In genomic region chr7:129370812-129371211, GRCh38 we compare ENCODE assay signal across 14 cellular contexts.
A peak's percentile ranks its signal among the peaks of the same experiment; 100 is the strongest.
DNase-seq lines count a peak whose midpoint lies in the region; ATAC-seq and TF ChIP-seq lines count a peak whose summit lies in the region.
"Had no signal": no experiment of that assay in that cellular context is flagged by ENCODE, and none has a peak within 500 bp of the region (broad histone marks: within the 10 kb centered on the region; RNA-seq: fewer than 3 reads in every experiment).

No MANE protein-coding gene starts in this region.

- no peak overlapping the region for H3K4ac ChIP-seq in neuronal stem cell (ENCODE audit: low read length)

- peaks cover 10 to 18% of the 10 kb centered on the region in 2 donors for H3K4me1 ChIP-seq in neuronal stem cell (ENCODE audit: control insufficient read depth in 2 of 2, insufficient read depth in 1 of 2, low read depth in 1 of 2, low read length in 2 of 2)

- H3K27me3 Mint-ChIP-seq in progenitor cell of endocrine pancreas (no peaks in the 10 kb centered on the region), CD14-positive monocyte (ENCODE audit: low read depth in 3 of 3) (no peaks in the 10 kb centered on the region)
- H3K27me3 Mint-ChIP-seq in CD4-positive, alpha-beta T cell: no peaks in the 10 kb centered on the region
- H3K27me3 Mint-ChIP-seq: CD4-positive, alpha-beta memory T cell; stimulated activated naive B cell treated with anti-CD40 and anti-IgM and Interleukin-4, amounts not matched to agents 10 μg/mL and 1 μg/mL and 100 μg/mL, for 72 hours had no signal

- H3K79me1 ChIP-seq in neuronal stem cell (ENCODE audit: low read depth, low read length): no peaks in the 10 kb centered on the region

- H4K8ac ChIP-seq in neuronal stem cell (ENCODE audit: low read depth, low read length): no peak overlapping the region

- peaks cover 0 to 2% of the 10 kb centered on the region in 2 donors for H3K36me3 ChIP-seq in neuronal stem cell (replicated peaks in 1 of 2; ENCODE audit: control insufficient read depth in 2 of 2, insufficient read depth in 2 of 2, low read length in 2 of 2)
- H3K36me3 ChIP-seq: left ventricle myocardium inferior had no signal

- no peak overlapping the region for H2BK15ac ChIP-seq in neuronal stem cell (ENCODE audit: low read length)

- no peak overlapping the region for H3K9ac ChIP-seq in neuronal stem cell (ENCODE audit: low read depth, low read length, poor library complexity)

- CTCF ChIA-PET in CD4-positive, alpha-beta T cell (lab: Charles Lee): no interaction called here

- H2BK12ac ChIP-seq in neuronal stem cell (ENCODE audit: low read length): no peak overlapping the region

- no peak overlapping the region for H3K14ac ChIP-seq in neuronal stem cell (ENCODE audit: low read length)

- no peaks in the 10 kb centered on the region for H3K27me3 ChIP-seq in CD4-positive, alpha-beta T cell (ENCODE audit: control insufficient read depth, insufficient read depth, low read length)
- no peaks in the 10 kb centered on the region for H3K27me3 ChIP-seq in neuronal stem cell (ENCODE audit: control insufficient read depth in 3 of 3, insufficient read depth in 3 of 3, low read depth in 1 of 3, low read length in 3 of 3)

- H3K9me3 ChIP-seq in CD4-positive, alpha-beta T cell (ENCODE audit: control insufficient read depth, low read length): no peaks in the 10 kb centered on the region
- H3K9me3 ChIP-seq in neuronal stem cell (replicated peaks in 1 of 2; ENCODE audit: control insufficient read depth in 2 of 2, insufficient read depth in 1 of 2, low read depth in 1 of 2, low read length in 2 of 2): no peaks in the 10 kb centered on the region
- H3K9me3 ChIP-seq: left ventricle myocardium inferior had no signal

- H3K4me3 Mint-ChIP-seq in progenitor cell of endocrine pancreas (ENCODE audit: low read depth) (no peak overlapping the region), CD14-positive monocyte (no peak overlapping the region)
- H3K4me3 Mint-ChIP-seq in CD4-positive, alpha-beta T cell: no peak overlapping the region
- H3K4me3 Mint-ChIP-seq: CD4-positive, alpha-beta memory T cell; H9; stimulated activated naive B cell treated with anti-CD40 and anti-IgM and Interleukin-4, amounts not matched to agents 10 μg/mL and 1 μg/mL and 100 μg/mL, for 72 hours had no signal

- no peak overlapping the region for H2BK120ac ChIP-seq in neuronal stem cell (ENCODE audit: low read depth, low read length)

- POLR2A ChIA-PET in CD4-positive, alpha-beta T cell (lab: Charles Lee): interaction anchor here (0.9 kb wide), 1 partner anchor 146 kb away, joined by 3 read pairs; the partner anchor contains the start of gene AHCYL2

- no peak overlapping the region for H3K4me2 ChIP-seq in neuronal stem cell (ENCODE audit: insufficient read depth, low read length, poor library complexity, severe bottlenecking)

- no peak for ATAC-seq in CD4-positive, alpha-beta T cell (ENCODE audit: poor library complexity)

- H3K27ac ChIP-seq in CD4-positive, alpha-beta T cell (ENCODE audit: low read depth, low read length): no peak overlapping the region
- H3K27ac ChIP-seq in neuronal stem cell (replicated peaks; ENCODE audit: low read length): no peak overlapping the region
- H3K27ac ChIP-seq: HL-60, left ventricle myocardium inferior had no signal

- H4K91ac ChIP-seq in neuronal stem cell (ENCODE audit: low read depth, low read length, poor library complexity): no peak overlapping the region

- H2AK5ac ChIP-seq in neuronal stem cell (ENCODE audit: low read depth, low read length): no peak overlapping the region

- no peak overlapping the region for H2BK5ac ChIP-seq in neuronal stem cell (ENCODE audit: low read length)

- H3K18ac ChIP-seq in neuronal stem cell (ENCODE audit: low read length): no peak overlapping the region

- H3K36me3 Mint-ChIP-seq in progenitor cell of endocrine pancreas (ENCODE audit: insufficient read depth): no peaks in the 10 kb centered on the region
- H3K36me3 Mint-ChIP-seq in CD4-positive, alpha-beta T cell (ENCODE audit: low read depth): no peaks in the 10 kb centered on the region
- H3K36me3 Mint-ChIP-seq in CD14-positive monocyte: peaks cover 3 to 5% of the 10 kb centered on the region in 2 donors
- H3K36me3 Mint-ChIP-seq: CD4-positive, alpha-beta memory T cell; stimulated activated naive B cell treated with anti-CD40 and anti-IgM and Interleukin-4, amounts not matched to agents 10 μg/mL and 1 μg/mL and 100 μg/mL, for 72 hours had no signal

- H3K27ac Mint-ChIP-seq in progenitor cell of endocrine pancreas (peak overlapping the region; percentile 33), CD14-positive monocyte (no peak overlapping the region)
- no peak overlapping the region for H3K27ac Mint-ChIP-seq in CD4-positive, alpha-beta T cell
- H3K27ac Mint-ChIP-seq: H9; stimulated activated naive B cell treated with anti-CD40 and anti-IgM and Interleukin-4, amounts not matched to agents 10 μg/mL and 1 μg/mL and 100 μg/mL, for 72 hours had no signal

- no CpG with 5 or more reads among the region's 5 CpGs for WGBS in neuronal stem cell (ENCODE audit: extremely low coverage in 2 of 2, insufficient read length in 2 of 2, insufficient replicate concordance in 1 of 2), 2 donors

- no peak overlapping the region for H2AFZ ChIP-seq in neuronal stem cell (ENCODE audit: low read length)

- H3K4me1 Mint-ChIP-seq in progenitor cell of endocrine pancreas (ENCODE audit: low read depth) (peaks cover 31% of the 10 kb centered on the region), CD14-positive monocyte (peaks cover 29% of the 10 kb centered on the region)
- peaks cover 15% of the 10 kb centered on the region for H3K4me1 Mint-ChIP-seq in CD4-positive, alpha-beta T cell (ENCODE audit: low read depth)

- H3K9me3 Mint-ChIP-seq in progenitor cell of endocrine pancreas (ENCODE audit: low read depth) (no peaks in the 10 kb centered on the region), CD14-positive monocyte (no peaks in the 10 kb centered on the region)
- H3K9me3 Mint-ChIP-seq in CD4-positive, alpha-beta T cell: no peaks in the 10 kb centered on the region
- H3K9me3 Mint-ChIP-seq: CD4-positive, alpha-beta memory T cell; H9; stimulated activated naive B cell treated with anti-CD40 and anti-IgM and Interleukin-4, amounts not matched to agents 10 μg/mL and 1 μg/mL and 100 μg/mL, for 72 hours had no signal

- intact Hi-C loops in CD4-positive, alpha-beta T cell (cut with DNase I, micrococcal nuclease): no loop called here
- intact Hi-C loops in CD14-positive monocyte (cut with micrococcal nuclease): no loop called here

- H3K23ac ChIP-seq in neuronal stem cell (ENCODE audit: low read depth, low read length, poor library complexity): no peak overlapping the region

- DNase-seq in GM12865 (ENCODE audit: low read depth): peak; percentile 53
- DNase-seq in MV-4-11 (lab: John Stamatoyannopoulos, UW): peak; percentile 29
- peak; percentile 28 for DNase-seq in choroid plexus epithelial cell (ENCODE audit: low read depth)
- DNase-seq in progenitor cell of endocrine pancreas (ENCODE audit: low spot score, unreplicated experiment): no peak
- no peak for DNase-seq in CD4-positive, alpha-beta T cell
- no peak for DNase-seq in neuronal stem cell (ENCODE audit: low spot score)
- no peak for DNase-seq in CD14-positive monocyte (ENCODE audit: low spot score)
- DNase-seq: CD4-positive, alpha-beta memory T cell; GDM1; H9; left ventricle myocardium inferior; stimulated activated CD4-positive, alpha-beta T cell treated with anti-CD3 and anti-CD28 coated beads, Interleukin-4, amount 100 ng/mL, for 4 hours; stimulated activated naive B cell treated with anti-CD40 and anti-IgM and Interleukin-4, amounts not matched to agents 10 μg/mL and 1 μg/mL and 100 μg/mL, for 72 hours had no signal

- H3K4me3 ChIP-seq in GM12865 (ENCODE audit: low read depth, low read length) (no peak overlapping the region), choroid plexus epithelial cell (ENCODE audit: low read depth, low read length) (no peak overlapping the region), neuronal stem cell (ENCODE audit: low read length in 2 of 2) (no peak overlapping the region)
- H3K4me3 ChIP-seq: left ventricle myocardium inferior had no signal

- TF ChIP-seq CTCF in GM12865 (IDR thresholded peaks at IDR 0.05; ENCODE audit: insufficient read depth, low read depth, low read length, missing control alignments) (peak; percentile 18), choroid plexus epithelial cell (conservative IDR thresholded peaks at IDR 0.05; ENCODE audit: low read depth, low read length) (no peak), progenitor cell of endocrine pancreas (IDR thresholded peaks at IDR 0.05; ENCODE audit: unreplicated experiment) (no peak), CD14-positive monocyte (IDR thresholded peaks at IDR 0.05) (no peak)
- no peak for TF ChIP-seq CTCF in CD4-positive, alpha-beta T cell (IDR thresholded peaks at IDR 0.05)

Comparison
In these comparisons a context has a peak if more than half of its experiments do, and no peak if none do; other contexts are left out.
1. DNase-seq: peak in GM12865 (single experiment), MV-4-11 (single experiment) and choroid plexus epithelial cell (single experiment); none in progenitor cell of endocrine pancreas (single experiment), CD4-positive, alpha-beta T cell (0 of 10), neuronal stem cell (single experiment) and CD14-positive monocyte (single experiment).